In the genomic region with DNA sequence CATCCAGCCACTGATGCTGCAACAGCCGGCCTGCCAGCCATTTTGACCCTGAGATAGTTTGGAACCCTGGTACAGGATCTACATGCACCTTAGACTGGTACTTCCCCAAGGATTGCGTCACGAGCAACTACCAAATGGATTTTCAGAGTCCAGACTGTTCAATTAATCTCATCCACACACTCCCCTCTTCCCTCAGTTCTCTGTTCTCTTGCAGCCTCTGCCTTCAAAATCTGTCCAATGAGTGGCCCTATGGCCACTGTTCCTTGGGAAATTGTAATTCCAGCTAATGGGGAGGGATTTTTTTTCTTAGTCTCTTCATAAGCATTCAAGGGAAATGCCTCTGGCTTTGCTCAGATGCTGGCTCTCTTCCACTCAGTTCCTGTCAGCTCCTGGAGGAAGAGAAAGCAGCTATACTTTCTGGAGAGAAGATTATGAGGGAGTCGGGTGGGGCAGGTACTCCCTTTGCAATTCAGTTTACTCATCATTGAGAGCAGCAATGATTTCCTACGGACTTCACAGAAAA, we compare ENCODE assay signal across 8 cellular contexts. TPM values are rescaled to one million over a fixed set of nuclear protein-coding genes. Genes with fewer than 3 reads are reported as not detected.
DNase-seq lines count a peak whose midpoint lies in the region; ATAC-seq, FAIRE-seq and TF ChIP-seq lines count a peak whose summit lies in the region.

No MANE protein-coding gene starts in this region.

- H3K9me3 ChIP-seq in suprapubic skin: no peaks in the 10 kb centered on the region

- H3K36me3 ChIP-seq in bronchial epithelial cell (ENCODE audit: control insufficient read depth, insufficient read depth, low read length) (no peaks in the 10 kb centered on the region), suprapubic skin (no peaks in the 10 kb centered on the region)

- DNase-seq in HPDE6-E6E7 (ENCODE audit: extremely low spot score): peak; percentile 60
- DNase-seq in bronchial epithelial cell (ENCODE audit: low read depth): peak; percentile 98
- DNase-seq in kidney tubule cell (ENCODE audit: low spot score): peak; percentile 95
- DNase-seq in suprapubic skin (ENCODE audit: low spot score in 2 of 2): peak in 1 of 2 donors; percentile 77
- no peak for DNase-seq in central memory CD4-positive, alpha-beta T cell
- DNase-seq in NCI-H524 treated with DMSO at 0.1 percent for 48 hours (lab: John Stamatoyannopoulos, UW): no peak
- DNase-seq in stimulated activated naive CD8-positive, alpha-beta T cell treated with anti-CD3 and anti-CD28 coated beads, Interleukin-15, Interleukin-2, amounts not matched to agents 100 U/mL and 50 U/mL, for 24 hours: no peak
- DNase-seq in cerebellar cortex (ENCODE audit: low spot score): no peak

- peak overlapping the region; percentile 29 for H3K27ac ChIP-seq in suprapubic skin

- 39% methylated on average over 5 of the region's 5 CpGs for WGBS in suprapubic skin

- no peak for TF ChIP-seq CTCF in bronchial epithelial cell (IDR thresholded peaks at IDR 0.05; ENCODE audit: insufficient read depth, low read length, severe bottlenecking)
- no peak for TF ChIP-seq CTCF in suprapubic skin (IDR thresholded peaks at IDR 0.05)

- no peak for TF ChIP-seq POLR2A in suprapubic skin (IDR thresholded peaks at IDR 0.05)

- no peaks in the 10 kb centered on the region for H3K27me3 ChIP-seq in bronchial epithelial cell (ENCODE audit: control insufficient read depth, insufficient read depth, low read length)
- H3K27me3 ChIP-seq in suprapubic skin: no peaks in the 10 kb centered on the region

- H3K4me1 ChIP-seq in suprapubic skin: peaks cover 15% of the 10 kb centered on the region

- H3K4me3 ChIP-seq in bronchial epithelial cell (ENCODE audit: low read depth, low read length): no peak overlapping the region
- no peak overlapping the region for H3K4me3 ChIP-seq in suprapubic skin

- ATAC-seq in stimulated activated naive CD8-positive, alpha-beta T cell treated with anti-CD3 and anti-CD28 coated beads, Interleukin-15, Interleukin-2, amounts not matched to agents 100 U/mL and 50 U/mL, for 24 hours: no peak

- no peak for FAIRE-seq in bronchial epithelial cell (lab: Jason Lieb, UNC)

- no peak for TF ChIP-seq EP300 in suprapubic skin (IDR thresholded peaks at IDR 0.05)

RNA-seq across cellular contexts. Expression of gene UAP1, which starts 19.8 kb away (rescaled TPM):
- 109 and 132 TPM in 2 replicates for total RNA-seq in bronchial epithelial cell
- 10 to 100 TPM; 27.0 to 65.7 (median 47.9) TPM for total RNA-seq in suprapubic skin

RNA-seq across cellular contexts. Expression of gene UHMK1, which starts 44.1 kb away (rescaled TPM):
- total RNA-seq in bronchial epithelial cell (48.7 and 55.8 TPM in 2 replicates), suprapubic skin (10 to 100 TPM; 23.6 to 39.0 (median 31.9) TPM)

Comparison
In these comparisons a context has a peak if more than half of its experiments do, and no peak if none do; other contexts are left out.
1. DNase-seq: peak in HPDE6-E6E7 (single experiment), bronchial epithelial cell (single experiment) and kidney tubule cell (single experiment); none in central memory CD4-positive, alpha-beta T cell (single experiment), NCI-H524 treated with DMSO at 0.1 percent for 48 hours (single experiment), stimulated activated naive CD8-positive, alpha-beta T cell treated with anti-CD3 and anti-CD28 coated beads, Interleukin-15, Interleukin-2, amounts not matched to agents 100 U/mL and 50 U/mL, for 24 hours (single experiment) and cerebellar cortex (single experiment).